ENCODE assay signal across 10 cellular contexts in the genomic region with DNA sequence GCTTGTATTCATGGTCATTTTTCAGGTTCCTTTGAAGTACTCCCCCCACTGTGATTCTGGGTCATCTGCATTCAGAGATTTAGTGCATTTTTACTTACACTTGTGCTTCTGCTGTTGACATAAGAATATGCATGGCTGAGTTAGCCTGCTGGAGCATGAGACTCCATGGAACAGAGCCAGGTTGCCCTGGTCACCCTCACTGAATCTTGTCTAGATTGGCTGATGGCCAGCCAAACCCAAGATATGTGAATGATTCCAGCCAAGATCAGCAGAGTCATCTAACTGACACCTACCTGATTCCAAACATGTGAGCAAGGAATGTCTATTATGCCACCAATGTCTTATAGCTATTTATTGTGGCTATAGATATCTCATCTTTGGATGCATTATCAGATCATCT. TPM values are rescaled to one million over a fixed set of nuclear protein-coding genes. Genes with fewer than 3 reads are reported as not detected.
DNase-seq lines count a peak whose midpoint lies in the region; ATAC-seq and TF ChIP-seq lines count a peak whose summit lies in the region.
"Had no signal": no experiment of that assay in that cellular context is flagged by ENCODE, and none has a peak within 500 bp of the region (broad histone marks: within the 10 kb centered on the region; RNA-seq: fewer than 3 reads in every experiment).

No MANE protein-coding gene starts in this region.

- TF ChIP-seq CTCF in brain microvascular endothelial cell (IDR thresholded peaks at IDR 0.05; ENCODE audit: low read depth, low read length, missing control alignments) = no peak

- no peak overlapping the region for H3K27ac ChIP-seq in brain microvascular endothelial cell

- peak; percentile 81 for DNase-seq in DMS 273 (lab: John Stamatoyannopoulos, UW; ENCODE audit: unreplicated experiment)
- DNase-seq in NCI-H2081 (lab: John Stamatoyannopoulos, UW) = peak; percentile 24 to 77
- peak; percentile 90 for DNase-seq in brain microvascular endothelial cell
- DNase-seq in mucosa of gallbladder (ENCODE audit: low spot score) = peak; percentile 85
- DNase-seq in putamen (ENCODE audit: low spot score) = no peak
- DNase-seq: activated CD4-positive, alpha-beta T cell treated with anti-CD3 and anti-CD28 coated beads for 1 hour; DND-41 had no signal

- H3K27me3 ChIP-seq in brain microvascular endothelial cell (replicated peaks) = no peaks in the 10 kb centered on the region

- ATAC-seq in GM19023 (IDR thresholded peaks at IDR 0.05; ENCODE audit: unreplicated experiment) (no peak), GM21737 (IDR thresholded peaks at IDR 0.05; ENCODE audit: unreplicated experiment) (no peak), GM21367 (IDR thresholded peaks at IDR 0.05; ENCODE audit: unreplicated experiment) (no peak)

- peaks cover 2% of the 10 kb centered on the region for H3K36me3 ChIP-seq in brain microvascular endothelial cell (replicated peaks)

- no peak overlapping the region for H3K4me3 ChIP-seq in brain microvascular endothelial cell (ENCODE audit: low read depth, low read length)

- in situ Hi-C loops in brain microvascular endothelial cell (cut with HindIII; ENCODE audit: low pct_ligation_motif_present, low sequenced_read_pairs) = no loop called here

RNA-seq across cellular contexts. Expression of gene DTWD1, which starts 25.1 kb away (rescaled TPM):
- total RNA-seq in mucosa of gallbladder = 40.3 TPM

RNA-seq across cellular contexts. Expression of gene FAM227B, which starts 25.3 kb away (rescaled TPM):
- total RNA-seq in mucosa of gallbladder = 6.0 TPM
